ENCODE assay signal across 20 cellular contexts in the genomic region with DNA sequence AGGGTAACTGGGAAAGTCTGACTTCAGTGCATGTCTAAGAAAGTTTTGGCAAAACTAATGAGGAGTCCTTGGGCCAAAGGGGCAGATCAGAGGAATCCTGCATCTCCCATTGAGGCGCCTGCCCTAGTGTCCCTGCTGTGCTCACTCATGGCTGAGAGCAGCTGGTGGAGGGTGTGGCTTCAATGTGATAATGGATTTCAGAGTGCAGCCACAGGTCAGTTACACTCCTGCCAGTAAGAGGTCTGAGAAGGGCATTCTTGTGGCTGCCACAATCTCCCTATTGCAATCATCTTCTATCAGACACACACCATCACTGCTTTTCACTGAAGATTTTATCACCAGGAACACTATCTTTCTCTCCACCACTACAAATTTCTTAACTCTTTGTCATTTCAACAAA.
DNase-seq lines count a peak whose midpoint lies in the region; ATAC-seq, FAIRE-seq and TF ChIP-seq lines count a peak whose summit lies in the region.
"Had no signal": no experiment of that assay in that cellular context is flagged by ENCODE, and none has a peak within 500 bp of the region (broad histone marks: within the 10 kb centered on the region; RNA-seq: fewer than 3 reads in every experiment).

No MANE protein-coding gene starts in this region.

- DNase-seq in AG10803 (ENCODE audit: low read depth) (peak; percentile 16), GM23248 (peak; percentile 10), RCC 7860 (ENCODE audit: low spot score) (peak; percentile 77), iPS-NIHi11 (ENCODE audit: low spot score) (peak; percentile 11), Karpas-422 (no peak)
- no peak for DNase-seq in NK-92 treated with Interleukin-12 subunit alpha and Interleukin-12 subunit beta, amount 100 ng/mL, for 24 hours (lab: John Stamatoyannopoulos, UW)
- DNase-seq: activated CD4-positive, alpha-beta T cell treated with anti-CD3 and anti-CD28 coated beads for 36 hours; KBM-7; lower lobe of right lung; natural killer cell; NCI-H1694; stimulated activated CD4-positive, alpha-beta T cell treated with anti-CD3 and anti-CD28 coated beads, Interleukin-15, amount 100 ng/mL, for 24 hours; stomach; T-helper 9 cell had no signal

- 20 to 67% methylated on average over 1 of the region's 1 CpG for WGBS in GM23248 (ENCODE audit: low coverage in 1 of 2, low lambda C conversion rate in 2 of 2, missing lambda C conversion rate in 2 of 2), 2 experiments

- peaks cover 9% of the 10 kb centered on the region; the same call in 1 of the 2 replicates for H3F3A ChIP-seq in GM23248 (ENCODE audit: insufficient read depth)

- H3K36me3 ChIP-seq in GM23248 (ENCODE audit: low read depth): no peaks in the 10 kb centered on the region
- H3K36me3 ChIP-seq in Karpas-422 (ENCODE audit: insufficient read depth, low read length): no peaks in the 10 kb centered on the region
- H3K36me3 ChIP-seq: lower lobe of right lung, stomach, vagina had no signal

- H3K9me3 ChIP-seq in GM23248 (ENCODE audit: low read depth) (no peaks in the 10 kb centered on the region), Karpas-422 (ENCODE audit: low read length) (no peaks in the 10 kb centered on the region)
- H3K9me3 ChIP-seq: lower lobe of right lung, vagina had no signal

- in situ Hi-C loops in GM23248 (cut with MboI): loop anchor here (25.0 kb wide), 1 partner anchor 104 kb away; no protein-coding TSS in a partner anchor

- H3K79me2 ChIP-seq in GM23248 (ENCODE audit: insufficient read depth) (no peaks in the 10 kb centered on the region), Karpas-422 (ENCODE audit: low read length) (no peaks in the 10 kb centered on the region)

- H3K9ac ChIP-seq in GM23248 (no peak overlapping the region), Karpas-422 (ENCODE audit: low read length) (no peak overlapping the region)

- H4K20me1 ChIP-seq in GM23248 (ENCODE audit: insufficient read depth) (no peaks in the 10 kb centered on the region), Karpas-422 (ENCODE audit: insufficient read depth, low read depth, low read length) (no peaks in the 10 kb centered on the region)

- H3K27me3 ChIP-seq in GM23248 (replicated peaks; ENCODE audit: insufficient read depth) (no peaks in the 10 kb centered on the region), Karpas-422 (ENCODE audit: low read length) (no peaks in the 10 kb centered on the region)
- H3K27me3 ChIP-seq: vagina had no signal

- H3K9me2 ChIP-seq in GM23248 (ENCODE audit: insufficient read depth): no peaks in the 10 kb centered on the region
- no peaks in the 10 kb centered on the region for H3K9me2 ChIP-seq in Karpas-422 (replicated peaks; ENCODE audit: insufficient read depth, low read length)

- no peak overlapping the region for H2AFZ ChIP-seq in GM23248
- H2AFZ ChIP-seq in Karpas-422 (ENCODE audit: low read length): no peak overlapping the region

- H3K27ac ChIP-seq in GM23248: no peak overlapping the region
- no peak overlapping the region for H3K27ac ChIP-seq in Karpas-422 (ENCODE audit: low read length)
- H3K27ac ChIP-seq: HL-60, lower lobe of right lung, stomach, vagina had no signal

- peaks cover 12% of the 10 kb centered on the region for H3K4me1 ChIP-seq in GM23248 (ENCODE audit: insufficient read depth)
- H3K4me1 ChIP-seq in Karpas-422 (ENCODE audit: low read length): no peaks in the 10 kb centered on the region
- H3K4me1 ChIP-seq: lower lobe of right lung, stomach, vagina had no signal

- no peak for ATAC-seq in esophagus mucosa
- ATAC-seq in GM21723 (IDR thresholded peaks at IDR 0.05; ENCODE audit: unreplicated experiment): no peak
- ATAC-seq: activated CD4-positive, alpha-beta T cell treated with anti-CD3 and anti-CD28 coated beads for 36 hours; lower lobe of right lung; natural killer cell had no signal

- H3K4me3 ChIP-seq in AG10803 (ENCODE audit: low read length): no peak overlapping the region
- H3K4me3 ChIP-seq in GM23248: no peak overlapping the region
- no peak overlapping the region for H3K4me3 ChIP-seq in Karpas-422 (ENCODE audit: low read length)
- H3K4me3 ChIP-seq: lower lobe of right lung, stomach, vagina had no signal

- H3K4me2 ChIP-seq in GM23248 (ENCODE audit: unreplicated experiment) (no peak overlapping the region), Karpas-422 (ENCODE audit: low read depth, low read length, poor library complexity, severe bottlenecking) (no peak overlapping the region)

- TF ChIP-seq CTCF in AG10803 (conservative IDR thresholded peaks at IDR 0.05; ENCODE audit: low read length): no peak

- peak; percentile 93 for FAIRE-seq in RCC 7860 (lab: Jason Lieb, UNC)
- FAIRE-seq: bronchial epithelial cell, D721Med had no signal

Comparison
In these comparisons a context has a peak if more than half of its experiments do, and no peak if none do; other contexts are left out.
1. DNase-seq: peak in AG10803 (single experiment), GM23248 (single experiment), RCC 7860 (single experiment) and iPS-NIHi11 (single experiment); none in NK-92 treated with Interleukin-12 subunit alpha and Interleukin-12 subunit beta, amount 100 ng/mL, for 24 hours (single experiment) and Karpas-422 (single experiment).